3 cellular contexts compared by ENCODE assay signal in genomic region chr11:7263842-7264241, GRCh38. TPM values are rescaled to one million over a fixed set of nuclear protein-coding genes. Genes with fewer than 3 reads are reported as not detected.
"Had no signal": no experiment of that assay in that cellular context is flagged by ENCODE, and none has a peak within 500 bp of the region (broad histone marks: within the 10 kb centered on the region; RNA-seq: fewer than 3 reads in every experiment).

No MANE protein-coding gene starts in this region.

- DNase-seq: GDM1, GF-D8 had no signal

- ATAC-seq: GM12878 had no signal

- H3K4me3 ChIP-seq: GM12878 had no signal

RNA-seq across cellular contexts. Expression of gene SYT9, which starts 12.1 kb away (rescaled TPM):
- total RNA-seq: GM12878 had no signal
